13 cellular contexts compared by ENCODE assay signal in genomic region chr4:88630756-88631155, GRCh38. TPM values are rescaled to one million over a fixed set of nuclear protein-coding genes. Genes with fewer than 3 reads are reported as not detected.
DNase-seq lines count a peak whose midpoint lies in the region; ATAC-seq and TF ChIP-seq lines count a peak whose summit lies in the region.
"Had no signal": no experiment of that assay in that cellular context is flagged by ENCODE, and none has a peak within 500 bp of the region (broad histone marks: within the 10 kb centered on the region; RNA-seq: fewer than 3 reads in every experiment).

No MANE protein-coding gene starts in this region.

- H3K27me3 Mint-ChIP-seq in MCF 10A (ENCODE audit: insufficient read depth, unreplicated experiment), result no peaks in the 10 kb centered on the region
- H3K27me3 Mint-ChIP-seq: activated CD8-positive, alpha-beta memory T cell treated with anti-CD3 and anti-CD28 coated beads, Interleukin-2, amount 10 ng/mL, durations not matched to agents 7 days and 5 days had no signal

- no peaks in the 10 kb centered on the region for H3K27me3 ChIP-seq in breast epithelium
- H3K27me3 ChIP-seq: neural progenitor cell had no signal

- ATAC-seq in GM21447 (IDR thresholded peaks at IDR 0.05; ENCODE audit: unreplicated experiment) (no peak), GM18858 (IDR thresholded peaks at IDR 0.05; ENCODE audit: unreplicated experiment) (no peak)
- ATAC-seq: activated CD8-positive, alpha-beta memory T cell treated with anti-CD3 and anti-CD28 coated beads, Interleukin-2, amount 10 ng/mL, durations not matched to agents 7 days and 5 days had no signal

- H3K4me3 ChIP-seq in breast epithelium, result no peak overlapping the region
- H3K4me3 ChIP-seq: neural progenitor cell had no signal

- no peaks in the 10 kb centered on the region for H3K36me3 Mint-ChIP-seq in MCF 10A (ENCODE audit: insufficient read depth, unreplicated experiment)
- H3K36me3 Mint-ChIP-seq: neural progenitor cell had no signal

- BruUV-seq in MCF 10A (replicated peaks; lab: Mats Ljungman, UMichigan), result no TSS peak

- CTCF ChIA-PET in MCF 10A (lab: Yijun Ruan, JAX), result interaction anchor here (0.9 to 3.7 kb wide), 6 partner anchors 15 to 104 kb away, joined by 4 to 15 read pairs (median 5); no protein-coding TSS in a partner anchor

- H3K27ac ChIP-seq in breast epithelium, result no peak overlapping the region
- H3K27ac ChIP-seq: neural progenitor cell had no signal

- no peak for TF ChIP-seq CTCF in MCF 10A (IDR thresholded peaks at IDR 0.05; ENCODE audit: unreplicated experiment)
- no peak for TF ChIP-seq CTCF in breast epithelium (IDR thresholded peaks at IDR 0.05)

- H3K4me1 ChIP-seq in breast epithelium, result no peaks in the 10 kb centered on the region
- H3K4me1 ChIP-seq: neural progenitor cell had no signal

- H3K27ac Mint-ChIP-seq in MCF 10A (ENCODE audit: low read depth, unreplicated experiment), result peak overlapping the region; percentile 91
- H3K27ac Mint-ChIP-seq: activated CD8-positive, alpha-beta memory T cell treated with anti-CD3 and anti-CD28 coated beads, Interleukin-2, amount 10 ng/mL, durations not matched to agents 7 days and 5 days; neural progenitor cell had no signal

- no peak overlapping the region for H3K4me3 Mint-ChIP-seq in MCF 10A (ENCODE audit: unreplicated experiment)
- H3K4me3 Mint-ChIP-seq: activated CD8-positive, alpha-beta memory T cell treated with anti-CD3 and anti-CD28 coated beads, Interleukin-2, amount 10 ng/mL, durations not matched to agents 7 days and 5 days; neural progenitor cell had no signal

- H3K4me1 Mint-ChIP-seq in MCF 10A (ENCODE audit: insufficient read depth, unreplicated experiment), result peaks cover 15% of the 10 kb centered on the region
- H3K4me1 Mint-ChIP-seq: neural progenitor cell had no signal

- H3K9me3 Mint-ChIP-seq in MCF 10A (ENCODE audit: unreplicated experiment), result peaks cover 22% of the 10 kb centered on the region

- POLR2A ChIA-PET in MCF 10A (lab: Yijun Ruan, JAX), result interaction anchor here (1.0 to 8.6 kb wide), 8 partner anchors 10 to 47 kb away, joined by 3 to 74 read pairs (median 10); partner anchors contain the start of gene HERC3

- intact Hi-C loops in MCF 10A (cut with micrococcal nuclease) (loop anchor here (2.0 kb wide), 1 partner anchor 38 kb away; the partner anchor contains the start of gene HERC3), breast epithelium (cut with DNase I; ENCODE audit: low total_unique reads) (no loop called here)

- no peaks in the 10 kb centered on the region for H3K36me3 ChIP-seq in breast epithelium
- H3K36me3 ChIP-seq: neural progenitor cell had no signal

- no peak for TF ChIP-seq POLR2A in breast epithelium (IDR thresholded peaks at IDR 0.05)

- DNase-seq in MCF 10A (ENCODE audit: unreplicated experiment) (peak; percentile 63), breast epithelium (ENCODE audit: low spot score in 2 of 2) (no peak), astrocyte of the hippocampus (ENCODE audit: low read depth, low spot score) (peak; percentile 53), hepatic stellate cell (ENCODE audit: low spot score) (peak; percentile 73), HT-29 (ENCODE audit: low spot score) (no peak), NCI-H1105 (lab: John Stamatoyannopoulos, UW) (no peak)
- DNase-seq: activated CD8-positive, alpha-beta memory T cell treated with anti-CD3 and anti-CD28 coated beads, Interleukin-2, amount 10 ng/mL, durations not matched to agents 7 days and 5 days; DMS79 treated with DMSO at 0.1 percent for 48 hours; NCI-H1930; stimulated activated naive CD4-positive, alpha-beta T cell had no signal

- no peaks in the 10 kb centered on the region for H3K9me3 ChIP-seq in breast epithelium

RNA-seq across cellular contexts. Expression of gene HERC3, which starts 38.5 kb away (rescaled TPM):
- total RNA-seq in MCF 10A (2022) (34.9 and 64.0 TPM in 2 replicates), breast epithelium (10 to 100 TPM; 34.1 to 60.9 (median 35.4) TPM)
- 1.8 and 5.0 TPM in 2 replicates for total RNA-seq in HT-29 (2014; rRNA removed; shearing (Covaris generic))

Comparison
In these comparisons a context has a peak if more than half of its experiments do, and no peak if none do; other contexts are left out.
1. DNase-seq: peak in MCF 10A (single experiment), astrocyte of the hippocampus (single experiment) and hepatic stellate cell (single experiment); none in breast epithelium (0 of 2), HT-29 (single experiment) and NCI-H1105 (single experiment).